ENCODE assay signal across 21 cellular contexts in genomic region chr2:67641302-67641701, GRCh38.
"Had no signal": no experiment of that assay in that cellular context is flagged by ENCODE, and none has a peak within 500 bp of the region (broad histone marks: within the 10 kb centered on the region; RNA-seq: fewer than 3 reads in every experiment).

No MANE protein-coding gene starts in this region.

- H3K36me3 Mint-ChIP-seq: naive thymus-derived CD8-positive, alpha-beta T cell; stimulated activated memory B cell treated with anti-CD40 and anti-IgM and Interleukin-4, amounts not matched to agents 10 μg/mL and 1 μg/mL and 100 μg/mL, for 72 hours had no signal

- ATAC-seq: naive thymus-derived CD8-positive, alpha-beta T cell; stimulated activated memory B cell treated with anti-CD40 and anti-IgM and Interleukin-4, amounts not matched to agents 10 μg/mL and 1 μg/mL and 100 μg/mL, for 72 hours had no signal

- H3K27me3 Mint-ChIP-seq: stimulated activated memory B cell treated with anti-CD40 and anti-IgM and Interleukin-4, amounts not matched to agents 10 μg/mL and 1 μg/mL and 100 μg/mL, for 72 hours had no signal

- H3K4me1 ChIP-seq: upper lobe of left lung had no signal

- H3K36me3 ChIP-seq: pancreas, tibial artery, upper lobe of left lung, uterus had no signal

- H3K9me3 Mint-ChIP-seq: endodermal cell had no signal

- H3K9me3 ChIP-seq: pancreas, tibial artery, uterus had no signal

- H3K27ac Mint-ChIP-seq: endodermal cell; naive thymus-derived CD8-positive, alpha-beta T cell; progenitor cell of endocrine pancreas; stimulated activated memory B cell treated with anti-CD40 and anti-IgM and Interleukin-4, amounts not matched to agents 10 μg/mL and 1 μg/mL and 100 μg/mL, for 72 hours; stimulated activated naive CD8-positive, alpha-beta T cell treated with anti-CD3 and anti-CD28 coated beads, Interleukin-15, Interleukin-2, amounts not matched to agents 100 ng/mL and 50 ng/mL, for 24 hours had no signal

- H3K27ac ChIP-seq: coronary artery, hepatocyte, pancreas, tibial artery, upper lobe of left lung had no signal

- DNase-seq: effector CD4-positive, alpha-beta T cell; endodermal cell; erythroblast; foreskin melanocyte; head of caudate nucleus; kidney; left cardiac atrium; mesendoderm; naive thymus-derived CD8-positive, alpha-beta T cell; occipital lobe; pancreas; stimulated activated CD4-positive, alpha-beta T cell treated with anti-CD3 and anti-CD28 coated beads, Interleukin-4, amount 100 ng/mL, for 1 hour; tibial artery; upper lobe of left lung had no signal

- H3K4me3 Mint-ChIP-seq: endodermal cell; naive thymus-derived CD8-positive, alpha-beta T cell; stimulated activated memory B cell treated with anti-CD40 and anti-IgM and Interleukin-4, amounts not matched to agents 10 μg/mL and 1 μg/mL and 100 μg/mL, for 72 hours; stimulated activated naive CD8-positive, alpha-beta T cell treated with anti-CD3 and anti-CD28 coated beads, Interleukin-15, Interleukin-2, amounts not matched to agents 100 ng/mL and 50 ng/mL, for 24 hours had no signal

- H3K4me1 Mint-ChIP-seq: naive thymus-derived CD8-positive, alpha-beta T cell; stimulated activated memory B cell treated with anti-CD40 and anti-IgM and Interleukin-4, amounts not matched to agents 10 μg/mL and 1 μg/mL and 100 μg/mL, for 72 hours had no signal

- H3K4me3 ChIP-seq: coronary artery, hepatocyte, pancreas, smooth muscle cell, tibial artery, upper lobe of left lung, uterus had no signal

- H3K27me3 ChIP-seq: hepatocyte, pancreas, tibial artery, upper lobe of left lung, uterus had no signal
